11 cellular contexts compared by ENCODE assay signal in genomic region chr15:67144609-67145306, GRCh38.
DNase-seq lines count a peak whose midpoint lies in the region; FAIRE-seq and TF ChIP-seq lines count a peak whose summit lies in the region.
"Had no signal": no experiment of that assay in that cellular context is flagged by ENCODE, and none has a peak within 500 bp of the region (broad histone marks: within the 10 kb centered on the region; RNA-seq: fewer than 3 reads in every experiment).

No MANE protein-coding gene starts in this region.

- peaks cover 8% of the 10 kb centered on the region for H3K36me3 Mint-ChIP-seq in astrocyte (ENCODE audit: low read depth, unreplicated experiment)

- H3K4me3 Mint-ChIP-seq in astrocyte (ENCODE audit: unreplicated experiment) = peak overlapping the region; percentile 57
- H3K4me3 Mint-ChIP-seq: stimulated activated naive CD8-positive, alpha-beta T cell treated with anti-CD3 and anti-CD28 coated beads, Interleukin-15, Interleukin-2, amounts not matched to agents 100 ng/mL and 50 ng/mL, for 24 hours had no signal

- H3K27ac ChIP-seq in astrocyte (ENCODE audit: low read depth, low read length) (peak overlapping the region; percentile 97), muscle layer of colon (ENCODE audit: low read depth, low read length) (peak overlapping the region; percentile 31)

- FAIRE-seq in astrocyte (lab: Jason Lieb, UNC) = no peak

- H3K79me2 ChIP-seq in astrocyte (ENCODE audit: insufficient read depth, low read length) = peaks cover 98% of the 10 kb centered on the region

- no peak overlapping the region for H2AFZ ChIP-seq in astrocyte (ENCODE audit: low read depth, low read length)

- no peaks in the 10 kb centered on the region for H3K27me3 ChIP-seq in astrocyte (ENCODE audit: insufficient read depth, low read length)
- no peaks in the 10 kb centered on the region for H3K27me3 ChIP-seq in muscle layer of colon (ENCODE audit: control insufficient read depth in 1 of 2, insufficient read depth in 2 of 2, low read length in 2 of 2)

- H3K36me3 ChIP-seq in astrocyte (ENCODE audit: insufficient read depth, low read length) (peaks cover 3% of the 10 kb centered on the region), muscle layer of colon (ENCODE audit: insufficient read depth, low read length) (no peaks in the 10 kb centered on the region)

- H3K9ac ChIP-seq in astrocyte (ENCODE audit: low read length) (peak overlapping the region; percentile 87), muscle layer of colon (ENCODE audit: low read length) (no peak overlapping the region)

- TF ChIP-seq CTCF in AG10803 (conservative IDR thresholded peaks at IDR 0.05; ENCODE audit: low read length) = no peak
- TF ChIP-seq CTCF in astrocyte (IDR thresholded peaks at IDR 0.05; ENCODE audit: insufficient read depth, low read depth, low read length) = no peak

- no peaks in the 10 kb centered on the region for H4K20me1 ChIP-seq in astrocyte (ENCODE audit: insufficient read depth, low read length)

- H3K9me3 ChIP-seq in astrocyte (ENCODE audit: insufficient read depth, low read depth, low read length) = no peaks in the 10 kb centered on the region
- no peaks in the 10 kb centered on the region for H3K9me3 ChIP-seq in muscle layer of colon (ENCODE audit: low read length)

- H3K4me3 ChIP-seq in AG10803 (ENCODE audit: low read length) = no peak overlapping the region
- H3K4me3 ChIP-seq in astrocyte (ENCODE audit: insufficient read depth, low read depth, low read length) = no peak overlapping the region
- no peak overlapping the region for H3K4me3 ChIP-seq in muscle layer of colon (ENCODE audit: low read depth in 1 of 2, low read length in 2 of 2)
- H3K4me3 ChIP-seq: lung had no signal

- H3K4me1 Mint-ChIP-seq in astrocyte (ENCODE audit: low read depth, unreplicated experiment) = peaks cover 92% of the 10 kb centered on the region

- peak; percentile 91 for DNase-seq in AG10803 (ENCODE audit: low read depth)
- DNase-seq in HT1080 (ENCODE audit: low read depth) = peak; percentile 91
- peak; percentile 99 for DNase-seq in astrocyte (ENCODE audit: low read depth)
- no peak for DNase-seq in DMS79 (lab: John Stamatoyannopoulos, UW)
- no peak for DNase-seq in NCI-H187 treated with DMSO at 0.1 percent for 48 hours (lab: John Stamatoyannopoulos, UW)
- no peak for DNase-seq in amygdala (lab: John Stamatoyannopoulos, UW)
- no peak for DNase-seq in SHP77 treated with DMSO at 0.1 percent for 48 hours (lab: John Stamatoyannopoulos, UW)
- DNase-seq: OCI-M1 had no signal

- peak overlapping the region; percentile 92 for H3K27ac Mint-ChIP-seq in astrocyte (ENCODE audit: unreplicated experiment)
- H3K27ac Mint-ChIP-seq: stimulated activated naive CD8-positive, alpha-beta T cell treated with anti-CD3 and anti-CD28 coated beads, Interleukin-15, Interleukin-2, amounts not matched to agents 100 ng/mL and 50 ng/mL, for 24 hours had no signal

- H3K9me3 Mint-ChIP-seq in astrocyte (ENCODE audit: unreplicated experiment) = no peaks in the 10 kb centered on the region
- H3K9me3 Mint-ChIP-seq: stimulated activated naive CD8-positive, alpha-beta T cell treated with anti-CD3 and anti-CD28 coated beads, Interleukin-15, Interleukin-2, amounts not matched to agents 100 ng/mL and 50 ng/mL, for 24 hours had no signal

- H3K27me3 Mint-ChIP-seq in astrocyte (ENCODE audit: low read depth, unreplicated experiment) = no peaks in the 10 kb centered on the region
- H3K27me3 Mint-ChIP-seq: stimulated activated naive CD8-positive, alpha-beta T cell treated with anti-CD3 and anti-CD28 coated beads, Interleukin-15, Interleukin-2, amounts not matched to agents 100 ng/mL and 50 ng/mL, for 24 hours had no signal

- peak overlapping the region; percentile 47 for H3K4me2 ChIP-seq in astrocyte (ENCODE audit: low read length)

- H3K4me1 ChIP-seq in astrocyte (ENCODE audit: insufficient read depth, low read length) (peaks cover 85% of the 10 kb centered on the region), muscle layer of colon (ENCODE audit: insufficient read depth, low read length) (peaks cover 94% of the 10 kb centered on the region)

Comparison
In these comparisons a context has a peak if more than half of its experiments do, and no peak if none do; other contexts are left out.
1. DNase-seq: peak in AG10803 (single experiment), HT1080 (single experiment) and astrocyte (single experiment); none in DMS79 (single experiment), NCI-H187 treated with DMSO at 0.1 percent for 48 hours (single experiment), amygdala (0 of 56) and SHP77 treated with DMSO at 0.1 percent for 48 hours (single experiment).